In genomic region chr15:71386005-71386404, GRCh38 we compare ENCODE assay signal across 19 cellular contexts.
"Had no signal": no experiment of that assay in that cellular context is flagged by ENCODE, and none has a peak within 500 bp of the region (broad histone marks: within the 10 kb centered on the region; RNA-seq: fewer than 3 reads in every experiment).

No MANE protein-coding gene starts in this region.

- H3K36me3 ChIP-seq: right atrium auricular region, transverse colon, WERI-Rb-1 had no signal

- DNase-seq: activated CD4-positive, alpha-beta memory T cell treated with anti-CD3 and anti-CD28 coated beads for 36 hours; activated CD4-positive, alpha-beta T cell treated with anti-CD3 and anti-CD28 coated beads for 4 hours; activated gamma-delta T cell treated with Interleukin-2 at 50 U/mL for 16 hours; activated T-cell treated with anti-CD3 and anti-CD28 coated beads for 4 hours; dorsolateral prefrontal cortex; foreskin fibroblast; islet precursor cell; stimulated activated naive CD8-positive, alpha-beta T cell treated with anti-CD3 and anti-CD28 coated beads, Interleukin-15, Interleukin-2, amounts not matched to agents 100 U/mL and 50 U/mL, for 24 hours; substantia nigra; T-helper 17 cell; transverse colon; WERI-Rb-1 had no signal

- H3K27me3 ChIP-seq: right atrium auricular region, transverse colon had no signal

- H3K4me3 Mint-ChIP-seq: activated CD4-positive, alpha-beta memory T cell treated with anti-CD3 and anti-CD28 coated beads for 36 hours; activated naive CD8-positive, alpha-beta T cell; activated T-helper 1 cell treated with anti-CD3 and anti-CD28 coated beads, Interleukin-12 subunit alpha, Interleukin-12 subunit beta, Interleukin-2, Interleukin-4 antibody, amounts not matched to agents 30 ng/mL and 10 ng/mL and 1 ng/mL, durations not matched to agents 14 hours and 24 hours and 36 hours; neural crest cell; T-helper 17 cell had no signal

- H2AFZ ChIP-seq: hepatocyte had no signal

- H3K79me2 ChIP-seq: hepatocyte had no signal

- H3K9me3 Mint-ChIP-seq: activated T-helper 1 cell treated with anti-CD3 and anti-CD28 coated beads, Interleukin-12 subunit alpha, Interleukin-12 subunit beta, Interleukin-2, Interleukin-4 antibody, amounts not matched to agents 30 ng/mL and 10 ng/mL and 1 ng/mL, durations not matched to agents 14 hours and 24 hours and 36 hours had no signal

- H3K4me3 ChIP-seq: hepatocyte, right atrium auricular region, skin epidermis, transverse colon had no signal

- H3K9me3 ChIP-seq: right atrium auricular region, transverse colon had no signal

- H3K27ac ChIP-seq: hepatocyte, right atrium auricular region, skin epidermis, WERI-Rb-1 had no signal

- H3K36me3 Mint-ChIP-seq: activated CD4-positive, alpha-beta memory T cell treated with anti-CD3 and anti-CD28 coated beads for 36 hours; activated naive CD8-positive, alpha-beta T cell had no signal

- H3K27ac Mint-ChIP-seq: activated CD4-positive, alpha-beta memory T cell treated with anti-CD3 and anti-CD28 coated beads for 36 hours; activated naive CD8-positive, alpha-beta T cell; activated T-helper 1 cell treated with anti-CD3 and anti-CD28 coated beads, Interleukin-12 subunit alpha, Interleukin-12 subunit beta, Interleukin-2, Interleukin-4 antibody, amounts not matched to agents 30 ng/mL and 10 ng/mL and 1 ng/mL, durations not matched to agents 14 hours and 24 hours and 36 hours; progenitor cell of endocrine pancreas; T-helper 17 cell had no signal
